Comparison of ENCODE assay signal across 19 cellular contexts in genomic region chr14:91925727-91926121, GRCh38. TPM values are rescaled to one million over a fixed set of nuclear protein-coding genes. Genes with fewer than 3 reads are reported as not detected.
DNase-seq lines count a peak whose midpoint lies in the region; ATAC-seq and TF ChIP-seq lines count a peak whose summit lies in the region.
"Had no signal": no experiment of that assay in that cellular context is flagged by ENCODE, and none has a peak within 500 bp of the region (broad histone marks: within the 10 kb centered on the region; RNA-seq: fewer than 3 reads in every experiment).

No MANE protein-coding gene starts in this region.

- H2BK15ac ChIP-seq in mesendoderm (replicated peaks; ENCODE audit: low read depth), result no peak overlapping the region

- no peaks in the 10 kb centered on the region for H3K9me2 ChIP-seq in HCT116 (ENCODE audit: insufficient read depth)

- RAD21 ChIA-PET in HCT116 (lab: Charles Lee; ENCODE audit: low non-redundant PET in 1 of 2, low total read pairs in 2 of 2, uncharacterized antibody in 2 of 2, unreplicated experiment in 2 of 2), result no interaction called here

- no TSS peak for BruUV-seq in HCT116 (replicated peaks; lab: Mats Ljungman, UMichigan)

- no peaks in the 10 kb centered on the region for H3K79me1 ChIP-seq in mesendoderm (ENCODE audit: low read length)

- no peaks in the 10 kb centered on the region for H3K36me3 Mint-ChIP-seq in WTC11
- H3K36me3 Mint-ChIP-seq: CD4-positive, alpha-beta memory T cell had no signal

- no peak overlapping the region for H3K4me3 ChIP-seq in HCT116 (replicated peaks in 1 of 2; ENCODE audit: low read depth in 1 of 2, low read length in 2 of 2)
- no peak overlapping the region for H3K4me3 ChIP-seq in mesendoderm (ENCODE audit: low read length)
- H3K4me3 ChIP-seq in tibial artery, result no peak overlapping the region

- H3K4me2 ChIP-seq in HCT116 (ENCODE audit: low read length) (no peak overlapping the region), mesendoderm (ENCODE audit: low read length) (no peak overlapping the region)

- H3K27me3 Mint-ChIP-seq in WTC11 (ENCODE audit: low read depth), result no peaks in the 10 kb centered on the region
- H3K27me3 Mint-ChIP-seq: CD4-positive, alpha-beta memory T cell had no signal

- no peak overlapping the region for H3K18ac ChIP-seq in mesendoderm (ENCODE audit: low read length)

- no peak overlapping the region for H2BK5ac ChIP-seq in mesendoderm (ENCODE audit: low read length)

- ATAC-seq in HCT116 (peak; percentile 30; the same call in 1 of the 2 replicates), WTC11 (peak; percentile 52), GM18517 (IDR thresholded peaks at IDR 0.05; ENCODE audit: unreplicated experiment) (no peak), GM19023 (IDR thresholded peaks at IDR 0.05; ENCODE audit: unreplicated experiment) (no peak)

- H3K9me3 Mint-ChIP-seq in WTC11, result no peaks in the 10 kb centered on the region
- H3K9me3 Mint-ChIP-seq: CD4-positive, alpha-beta memory T cell; HFFc6 had no signal

- no peaks in the 10 kb centered on the region for H3K36me3 ChIP-seq in HCT116 (ENCODE audit: control insufficient read depth in 1 of 2, insufficient read depth in 2 of 2, low read length in 2 of 2)
- H3K36me3 ChIP-seq in mesendoderm (ENCODE audit: control insufficient read depth, insufficient read depth, low read length), result no peaks in the 10 kb centered on the region
- H3K36me3 ChIP-seq in tibial artery, result peaks cover 0 to 5% (median 0%) of the 10 kb centered on the region in 3 donors
- H3K36me3 ChIP-seq: BE2C had no signal

- no peak for TF ChIP-seq POLR2A in HCT116 (IDR thresholded peaks at IDR 0.05; ENCODE audit: borderline replicate concordance, extremely low read depth, insufficient read depth, insufficient read length)

- H3K27ac Mint-ChIP-seq in WTC11, result no peak overlapping the region
- H3K27ac Mint-ChIP-seq: HFFc6 had no signal

- H3K23ac ChIP-seq in mesendoderm (ENCODE audit: low read length), result no peak overlapping the region

- no peak overlapping the region for H2AFZ ChIP-seq in HCT116 (ENCODE audit: low read depth, low read length, poor library complexity, severe bottlenecking)

- H3K79me2 ChIP-seq in HCT116 (ENCODE audit: insufficient read depth, low read length) (no peaks in the 10 kb centered on the region), mesendoderm (ENCODE audit: control insufficient read depth, insufficient read depth, low read length) (no peaks in the 10 kb centered on the region)

- TF ChIP-seq RAD21 in HCT116 (IDR thresholded peaks at IDR 0.05; ENCODE audit: low read depth), result no peak

- intact Hi-C loops in HCT116 (cut with micrococcal nuclease), result no loop called here
- intact Hi-C loops in tibial artery (cut with DNase I; ENCODE audit: low total_unique reads), result no loop called here

- no peak overlapping the region for H3K9ac ChIP-seq in HCT116 (ENCODE audit: low read length)
- H3K9ac ChIP-seq in mesendoderm (ENCODE audit: low read length), result no peak overlapping the region

- no peak overlapping the region for H4K5ac ChIP-seq in mesendoderm (ENCODE audit: low read length)

- H3K9me3 ChIP-seq in HCT116 (ENCODE audit: control insufficient read depth in 1 of 2, insufficient read depth in 1 of 2, low read depth in 1 of 2, low read length in 2 of 2) (no peaks in the 10 kb centered on the region), tibial artery (no peaks in the 10 kb centered on the region)
- H3K9me3 ChIP-seq: BE2C had no signal

- DNase-seq in HCT116 (ENCODE audit: low read depth, low spot score) (no peak), WTC11 (ENCODE audit: low spot score) (no peak), mesendoderm (no peak), tibial artery (no peak)
- DNase-seq in activated CD4-positive, alpha-beta T cell treated with anti-CD3 and anti-CD28 coated beads for 1 hour, result no peak
- DNase-seq: BE2C; Calu3; CD4-positive, alpha-beta memory T cell; DMS53; HFFc6; KG1; NCI-H1092; NCI-H146; NCI-H2081; NCI-H748 treated with DMSO at 0.1 percent for 48 hours; RPMI8226 had no signal

- no peak overlapping the region for H3K27ac ChIP-seq in HCT116 (ENCODE audit: low read depth, low read length)
- H3K27ac ChIP-seq in mesendoderm (ENCODE audit: low read depth, low read length), result no peak overlapping the region
- H3K27ac ChIP-seq in tibial artery, result peak overlapping the region; percentile 58 to 71

- no peak overlapping the region for H3K4ac ChIP-seq in mesendoderm (ENCODE audit: low read depth, low read length)

- peaks cover 11% of the 10 kb centered on the region for H3K4me1 Mint-ChIP-seq in WTC11
- H3K4me1 Mint-ChIP-seq: CD4-positive, alpha-beta memory T cell had no signal

- H4K20me1 ChIP-seq in HCT116 (ENCODE audit: insufficient read depth), result no peaks in the 10 kb centered on the region

- CTCF ChIA-PET in HCT116 (lab: Charles Lee) (no interaction called here), WTC11 (lab: Charles Lee) (interaction anchor here (0.6 to 0.8 kb wide), 2 partner anchors 14 to 71 kb away, joined by 3 to 7 read pairs; no protein-coding TSS in a partner anchor)

- no CpG with 5 or more reads among the region's 10 CpGs for WGBS in mesendoderm (ENCODE audit: extremely low coverage, insufficient coverage, low lambda C conversion rate)

- H3K27me3 ChIP-seq in HCT116 (ENCODE audit: insufficient read depth, low read length), result no peaks in the 10 kb centered on the region
- H3K27me3 ChIP-seq in mesendoderm (ENCODE audit: insufficient read depth, low read length, poor library complexity), result no peaks in the 10 kb centered on the region
- no peaks in the 10 kb centered on the region for H3K27me3 ChIP-seq in tibial artery
- H3K27me3 ChIP-seq: BE2C had no signal

- no peak overlapping the region for H2AK5ac ChIP-seq in mesendoderm (ENCODE audit: low read length)

- H3K4me3 Mint-ChIP-seq in WTC11, result no peak overlapping the region
- H3K4me3 Mint-ChIP-seq: CD4-positive, alpha-beta memory T cell; HFFc6 had no signal

- H4K8ac ChIP-seq in mesendoderm (ENCODE audit: low read depth, low read length), result no peak overlapping the region

- H3K4me1 ChIP-seq in HCT116 (ENCODE audit: control insufficient read depth in 1 of 2, insufficient read depth in 2 of 2, low read length in 2 of 2) (no peaks in the 10 kb centered on the region), mesendoderm (ENCODE audit: control insufficient read depth, low read depth, low read length) (peaks cover 5% of the 10 kb centered on the region), tibial artery (peaks cover 0 to 100% (median 77%) of the 10 kb centered on the region in 4 donors)
- H3K4me1 ChIP-seq: BE2C had no signal

- TF ChIP-seq CTCF in HCT116 (IDR thresholded peaks at IDR 0.05 in 2 of 3, conservative IDR thresholded peaks at IDR 0.05 in 1 of 3; ENCODE audit: borderline replicate concordance in 1 of 3, insufficient read depth in 1 of 3, low read depth in 2 of 3, low read length in 2 of 3) (no peak), WTC11 (IDR thresholded peaks at IDR 0.05) (no peak), tibial artery (IDR thresholded peaks at IDR 0.05) (no peak)

- peak overlapping the region; percentile 35 for H3K56ac ChIP-seq in mesendoderm (ENCODE audit: low read length)

- POLR2A ChIA-PET in HCT116 (lab: Charles Lee) (no interaction called here), WTC11 (lab: Charles Lee) (no interaction called here)

- H2BK120ac ChIP-seq in mesendoderm (ENCODE audit: low read depth, low read length), result no peak overlapping the region

TF ChIP-seq in HCT116, 20 proteins besides CTCF, POLR2A, EP300 and RAD21:
- TF ChIP-seq SIN3A (IDR thresholded peaks at IDR 0.05; ENCODE audit: low read depth) (no peak), ZBTB33 (IDR thresholded peaks at IDR 0.05; ENCODE audit: extremely low read depth, insufficient replicate concordance, low read length) (no peak)

TF ChIP-seq in WTC11, 78 proteins besides CTCF, POLR2A, EP300 and RAD21 (continues in another document):
- TF ChIP-seq CDX4 (CRISPR knock-in tag; IDR thresholded peaks at IDR 0.05; ENCODE audit: borderline replicate concordance) (no peak), ZNF281 (CRISPR knock-in tag; IDR thresholded peaks at IDR 0.05) (no peak), MYBL2 (CRISPR knock-in tag; IDR thresholded peaks at IDR 0.05) (no peak)

RNA-seq across cellular contexts. Expression of gene FBLN5, which starts 21.8 kb away (rescaled TPM):
- total RNA-seq in HCT116 (2021; ENCODE audit: unreplicated experiment), result 3.3 TPM
- polyA plus RNA-seq in HCT116 (2012), result 1.9 and 2.6 TPM in 2 replicates
- total RNA-seq in WTC11 (2021), result 2.7 to 4.0 TPM (median 3.6 TPM) in 3 replicates
- polyA plus RNA-seq in mesendoderm (2013, experiment 1 of 2), result 7.8 TPM
- polyA plus RNA-seq in mesendoderm (2013, experiment 2 of 2), result 8.4 TPM
- total RNA-seq: M059J had no signal

RNA-seq across cellular contexts. Expression of gene TC2N, which starts 58.4 kb away (rescaled TPM):
- total RNA-seq in HCT116 (2021; ENCODE audit: unreplicated experiment), result 15.9 TPM
- 3.3 and 4.7 TPM in 2 replicates for polyA plus RNA-seq in HCT116 (2012)
- 29.3 to 33.0 TPM (median 29.6 TPM) in 3 replicates for total RNA-seq in WTC11 (2021)
- 15.5 TPM for polyA plus RNA-seq in mesendoderm (2013, experiment 1 of 2)
- polyA plus RNA-seq in mesendoderm (2013, experiment 2 of 2), result 16.7 TPM
- total RNA-seq: M059J had no signal

Comparison
In these comparisons a context has a peak if more than half of its experiments do, and no peak if none do; other contexts are left out.
1. ATAC-seq: peak in HCT116 (single experiment) and WTC11 (single experiment); none in GM18517 (single experiment) and GM19023 (single experiment).
2. H3K27ac ChIP-seq: peak in tibial artery (2 of 2); none in HCT116 (single experiment) and mesendoderm (single experiment).